ENCODE assay signal across 1 cellular context in genomic region chr11:47408598-47409439, GRCh38.
TF ChIP-seq lines count a peak whose summit lies in the region.

No MANE protein-coding gene starts in this region.

TF ChIP-seq in HepG2, 621 proteins besides CTCF, POLR2A, EP300 and RAD21 (continued from another document and continues in another):
- TF ChIP-seq GLMP (CRISPR knock-in tag; IDR thresholded peaks at IDR 0.05; ENCODE audit: borderline replicate concordance) (no peak), ZNF296 (CRISPR knock-in tag; conservative IDR thresholded peaks at IDR 0.05) (no peak), ZNF383 (CRISPR knock-in tag; IDR thresholded peaks at IDR 0.05; ENCODE audit: borderline replicate concordance) (no peak), RBM39 (IDR thresholded peaks at IDR 0.05; ENCODE audit: low read depth, low read length, poor library complexity, severe bottlenecking) (no peak), MEIS1 (CRISPR knock-in tag; IDR thresholded peaks at IDR 0.05; ENCODE audit: borderline replicate concordance) (no peak), ZNF776 (CRISPR knock-in tag; IDR thresholded peaks at IDR 0.05) (no peak), ZNF512B (CRISPR knock-in tag; IDR thresholded peaks at IDR 0.05; ENCODE audit: borderline replicate concordance) (no peak), SMAD3 (CRISPR knock-in tag; IDR thresholded peaks at IDR 0.05) (no peak), ZNF512 (CRISPR knock-in tag; IDR thresholded peaks at IDR 0.05) (0 out of 2 replicates have a peak, but pooled peaks have one; percentile 25), ZBTB25 (CRISPR knock-in tag; IDR thresholded peaks at IDR 0.05) (no peak), CEBPZ (IDR thresholded peaks at IDR 0.05; ENCODE audit: low read length) (no peak), CENPX (CRISPR knock-in tag; IDR thresholded peaks at IDR 0.05) (no peak), KAT2B (IDR thresholded peaks at IDR 0.05; ENCODE audit: borderline replicate concordance, low read depth, low read length) (no peak), NR2F2 (IDR thresholded peaks at IDR 0.05; ENCODE audit: borderline replicate concordance, low read depth) (no peak), ZNF619 (CRISPR knock-in tag; IDR thresholded peaks at IDR 0.05) (no peak), ZEB1 (IDR thresholded peaks at IDR 0.05; ENCODE audit: insufficient replicate concordance, low read depth) (no peak), MATR3 (CRISPR knock-in tag; IDR thresholded peaks at IDR 0.05) (no peak), DBP (CRISPR knock-in tag; IDR thresholded peaks at IDR 0.05; ENCODE audit: not compliant biosample characterization) (no peak), IRF9 (CRISPR knock-in tag; IDR thresholded peaks at IDR 0.05; ENCODE audit: borderline replicate concordance) (no peak; the same call in 1 of the 2 replicates), THAP7 (CRISPR knock-in tag; IDR thresholded peaks at IDR 0.05) (no peak), PITX1 (CRISPR knock-in tag; IDR thresholded peaks at IDR 0.05) (no peak), HIC2 (CRISPR knock-in tag; IDR thresholded peaks at IDR 0.05; ENCODE audit: low read depth) (peak; percentile 84), ZNF615 (CRISPR knock-in tag; IDR thresholded peaks at IDR 0.05; ENCODE audit: borderline replicate concordance) (no peak), ZNF576 (CRISPR knock-in tag; IDR thresholded peaks at IDR 0.05) (no peak), FOXO1 (CRISPR knock-in tag; IDR thresholded peaks at IDR 0.05) (peak; percentile 0; the same call in 1 of the 2 replicates), DMAP1 (CRISPR knock-in tag; IDR thresholded peaks at IDR 0.05) (0 out of 2 replicates have a peak, but pooled peaks have one; percentile 2), ZSCAN20 (CRISPR knock-in tag; IDR thresholded peaks at IDR 0.05; ENCODE audit: borderline replicate concordance) (no peak; the same call in 1 of the 2 replicates), FOXK1 (CRISPR knock-in tag; IDR thresholded peaks at IDR 0.05; ENCODE audit: borderline replicate concordance, low read depth) (no peak), U2AF1 (optimal IDR thresholded peaks at IDR 0.05; ENCODE audit: low read depth, low read length) (peak; percentile 1), HNRNPL (IDR thresholded peaks at IDR 0.05; ENCODE audit: low read depth, low read length) (peak; percentile 72; the same call in 1 of the 2 replicates), SAFB2 (CRISPR knock-in tag; IDR thresholded peaks at IDR 0.05; ENCODE audit: borderline replicate concordance, low read depth) (0 out of 2 replicates have a peak, but pooled peaks have one; percentile 19), NFIB (CRISPR knock-in tag; IDR thresholded peaks at IDR 0.05; ENCODE audit: borderline replicate concordance) (no peak), ZNF280D (CRISPR knock-in tag; IDR thresholded peaks at IDR 0.05) (no peak), ZBTB26 (CRISPR knock-in tag; IDR thresholded peaks at IDR 0.05; ENCODE audit: borderline replicate concordance) (no peak), SMARCE1 (IDR thresholded peaks at IDR 0.05; ENCODE audit: borderline replicate concordance) (no peak), ZBTB8A (CRISPR knock-in tag; IDR thresholded peaks at IDR 0.05; ENCODE audit: borderline replicate concordance, low read depth) (no peak)
